1 cellular context compared by ENCODE assay signal in genomic region chr3:183532620-183533409, GRCh38.
TF ChIP-seq lines count a peak whose summit lies in the region.

No MANE protein-coding gene starts in this region.

TF ChIP-seq in GM12878, 131 proteins besides CTCF, POLR2A, EP300 and RAD21 (continues in another document):
- TF ChIP-seq ZBTB11 (CRISPR knock-in tag; IDR thresholded peaks at IDR 0.05) (no peak), SUZ12 (IDR thresholded peaks at IDR 0.05; ENCODE audit: unreplicated experiment) (no peak), FOXK2 (IDR thresholded peaks at IDR 0.05) (no peak), CHD2 (IDR thresholded peaks at IDR 0.05; ENCODE audit: borderline replicate concordance, low read depth, low read length) (no peak), BCLAF1 (IDR thresholded peaks at IDR 0.05) (no peak), REST (IDR thresholded peaks at IDR 0.05; ENCODE audit: low read depth, low read length) (no peak), POU2F2 (IDR thresholded peaks at IDR 0.05; ENCODE audit: borderline replicate concordance, low read depth, low read length) (no peak), ZBTB40 (IDR thresholded peaks at IDR 0.05; ENCODE audit: borderline replicate concordance) (no peak), E4F1 (IDR thresholded peaks at IDR 0.05; ENCODE audit: borderline replicate concordance, partially characterized antibody) (no peak), TCF12 (IDR thresholded peaks at IDR 0.05; ENCODE audit: low read depth, low read length) (no peak), MLLT1 (IDR thresholded peaks at IDR 0.05) (peak; percentile 72; the same call in 1 of the 2 replicates), MTA2 (IDR thresholded peaks at IDR 0.05; ENCODE audit: low read depth) (no peak), ETV6 (conservative IDR thresholded peaks at IDR 0.05 in 1 of 2, IDR thresholded peaks at IDR 0.05 in 1 of 2; ENCODE audit: borderline replicate concordance in 1 of 2, low read depth in 1 of 2) (peak in 1 of 2 experiments; percentile 77; a peak in 2 of 4 replicates), GATAD2B (conservative IDR thresholded peaks at IDR 0.05; ENCODE audit: low read depth) (no peak), ZNF592 (IDR thresholded peaks at IDR 0.05) (peak; percentile 77; the same call in 1 of the 2 replicates), MTA3 (IDR thresholded peaks at IDR 0.05; ENCODE audit: borderline replicate concordance, low read length) (no peak), CUX1 (IDR thresholded peaks at IDR 0.05; ENCODE audit: insufficient replicate concordance, low read depth, low read length) (no peak), ZNF24 (IDR thresholded peaks at IDR 0.05) (no peak), NR2C1 (IDR thresholded peaks at IDR 0.05) (no peak)
